ENCODE assay signal across 1 cellular context in the genomic region with DNA sequence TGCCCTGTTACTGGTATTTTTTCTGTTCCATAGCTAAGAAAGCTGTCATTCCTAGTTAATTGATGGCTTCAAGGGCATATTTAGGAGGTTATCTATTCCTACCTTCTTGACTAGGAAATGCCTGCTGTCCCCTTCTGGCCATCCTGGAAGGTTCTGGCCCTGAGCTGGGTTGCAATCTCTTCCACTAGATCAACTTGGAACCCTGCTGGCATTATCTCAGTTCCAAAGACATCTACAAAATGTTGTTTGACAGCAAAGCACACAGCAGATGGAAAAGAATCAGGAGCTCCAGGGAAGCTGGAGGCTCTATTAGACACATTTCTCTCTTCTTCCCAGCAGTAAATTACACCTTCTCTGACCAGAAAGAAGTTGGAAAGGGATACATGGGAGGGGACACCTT.
TF ChIP-seq lines count a peak whose summit lies in the region.

No MANE protein-coding gene starts in this region.

TF ChIP-seq in K562, 482 proteins besides CTCF, POLR2A, EP300 and RAD21 (continued from another document):
- TF ChIP-seq, protein P1, sequence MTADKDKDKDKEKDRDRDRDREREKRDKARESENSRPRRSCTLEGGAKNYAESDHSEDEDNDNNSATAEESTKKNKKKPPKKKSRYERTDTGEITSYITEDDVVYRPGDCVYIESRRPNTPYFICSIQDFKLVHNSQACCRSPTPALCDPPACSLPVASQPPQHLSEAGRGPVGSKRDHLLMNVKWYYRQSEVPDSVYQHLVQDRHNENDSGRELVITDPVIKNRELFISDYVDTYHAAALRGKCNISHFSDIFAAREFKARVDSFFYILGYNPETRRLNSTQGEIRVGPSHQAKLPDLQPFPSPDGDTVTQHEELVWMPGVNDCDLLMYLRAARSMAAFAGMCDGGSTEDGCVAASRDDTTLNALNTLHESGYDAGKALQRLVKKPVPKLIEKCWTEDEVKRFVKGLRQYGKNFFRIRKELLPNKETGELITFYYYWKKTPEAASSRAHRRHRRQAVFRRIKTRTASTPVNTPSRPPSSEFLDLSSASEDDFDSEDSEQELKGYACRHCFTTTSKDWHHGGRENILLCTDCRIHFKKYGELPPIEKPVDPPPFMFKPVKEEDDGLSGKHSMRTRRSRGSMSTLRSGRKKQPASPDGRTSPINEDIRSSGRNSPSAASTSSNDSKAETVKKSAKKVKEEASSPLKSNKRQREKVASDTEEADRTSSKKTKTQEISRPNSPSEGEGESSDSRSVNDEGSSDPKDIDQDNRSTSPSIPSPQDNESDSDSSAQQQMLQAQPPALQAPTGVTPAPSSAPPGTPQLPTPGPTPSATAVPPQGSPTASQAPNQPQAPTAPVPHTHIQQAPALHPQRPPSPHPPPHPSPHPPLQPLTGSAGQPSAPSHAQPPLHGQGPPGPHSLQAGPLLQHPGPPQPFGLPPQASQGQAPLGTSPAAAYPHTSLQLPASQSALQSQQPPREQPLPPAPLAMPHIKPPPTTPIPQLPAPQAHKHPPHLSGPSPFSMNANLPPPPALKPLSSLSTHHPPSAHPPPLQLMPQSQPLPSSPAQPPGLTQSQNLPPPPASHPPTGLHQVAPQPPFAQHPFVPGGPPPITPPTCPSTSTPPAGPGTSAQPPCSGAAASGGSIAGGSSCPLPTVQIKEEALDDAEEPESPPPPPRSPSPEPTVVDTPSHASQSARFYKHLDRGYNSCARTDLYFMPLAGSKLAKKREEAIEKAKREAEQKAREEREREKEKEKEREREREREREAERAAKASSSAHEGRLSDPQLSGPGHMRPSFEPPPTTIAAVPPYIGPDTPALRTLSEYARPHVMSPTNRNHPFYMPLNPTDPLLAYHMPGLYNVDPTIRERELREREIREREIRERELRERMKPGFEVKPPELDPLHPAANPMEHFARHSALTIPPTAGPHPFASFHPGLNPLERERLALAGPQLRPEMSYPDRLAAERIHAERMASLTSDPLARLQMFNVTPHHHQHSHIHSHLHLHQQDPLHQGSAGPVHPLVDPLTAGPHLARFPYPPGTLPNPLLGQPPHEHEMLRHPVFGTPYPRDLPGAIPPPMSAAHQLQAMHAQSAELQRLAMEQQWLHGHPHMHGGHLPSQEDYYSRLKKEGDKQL (CRISPR knock-in tag; IDR thresholded peaks at IDR 0.05; ENCODE audit: borderline replicate concordance) = no peak
- TF ChIP-seq ARID1B (IDR thresholded peaks at IDR 0.05) = no peak
